ENCODE assay signal across 28 cellular contexts in genomic region chr19:53008061-53008778, GRCh38. TPM values are rescaled to one million over a fixed set of nuclear protein-coding genes. Genes with fewer than 3 reads are reported as not detected.
"Had no signal": no experiment of that assay in that cellular context is flagged by ENCODE, and none has a peak within 500 bp of the region (broad histone marks: within the 10 kb centered on the region; RNA-seq: fewer than 3 reads in every experiment).

No MANE protein-coding gene starts in this region.

- H2AFZ ChIP-seq: PC-9 had no signal

- H3K4me3 ChIP-seq: cardiac muscle cell, PC-9 had no signal

- H3K36me3 Mint-ChIP-seq: activated naive CD8-positive, alpha-beta T cell treated with anti-CD3 and anti-CD28 coated beads for 36 hours; WTC11 had no signal

- H3K27me3 ChIP-seq: brain microvascular endothelial cell, cardiac muscle cell had no signal

- H3K27me3 Mint-ChIP-seq: activated naive CD4-positive, alpha-beta T cell treated with anti-CD3 and anti-CD28 coated beads, Interleukin-2, amount 10 ng/mL, durations not matched to agents 7 days and 5 days; activated naive CD8-positive, alpha-beta T cell treated with anti-CD3 and anti-CD28 coated beads for 36 hours had no signal

- H3K36me3 ChIP-seq: brain microvascular endothelial cell, cardiac muscle cell had no signal

- DNase-seq: activated CD4-positive, alpha-beta T cell treated with anti-CD3 and anti-CD28 coated beads for 48 hours; activated CD4-positive, alpha-beta T cell treated with anti-CD3 and anti-CD28 coated beads, Interleukin-2, amount 50 U/mL, for 4 hours; activated CD4-positive, CD25-positive, alpha-beta regulatory T cell treated with anti-CD3 and anti-CD28 coated beads, Interleukin-2, amount 50 U/mL, for 72 hours; activated CD8-positive, alpha-beta memory T cell treated with anti-CD3 and anti-CD28 coated beads, Interleukin-2, amount 50 U/mL, for 48 hours; activated CD8-positive, alpha-beta T cell treated with anti-CD3 and anti-CD28 coated beads, Interleukin-2, amount 10 ng/mL, durations not matched to agents 7 days and 5 days; activated gamma-delta T cell; activated naive CD4-positive, alpha-beta T cell treated with anti-CD3 and anti-CD28 coated beads, Interleukin-2, amount 10 ng/mL, durations not matched to agents 7 days and 5 days; activated naive CD8-positive, alpha-beta T cell treated with anti-CD3 and anti-CD28 coated beads for 36 hours; activated T-cell treated with anti-CD3 and anti-CD28 coated beads, Interleukin-2, amount 50 U/mL, for 1 hour; brain microvascular endothelial cell; KBM-7; MV-4-11; NCI-H1092 treated with DMSO at 0.1 percent for 48 hours; NCI-H1417 treated with DMSO at 0.1 percent for 48 hours; NCI-H1694; NCI-H2029; NCI-H2107; NCI-H510A treated with DMSO at 0.1 percent for 48 hours; PC-9; SHP77 treated with DMSO at 0.1 percent for 48 hours; T-helper 9 cell had no signal

- H3K27ac ChIP-seq: brain microvascular endothelial cell, cardiac muscle cell, PC-9 had no signal

- H3K4me2 ChIP-seq: PC-9 had no signal

- H3K4me1 Mint-ChIP-seq: activated naive CD4-positive, alpha-beta T cell treated with anti-CD3 and anti-CD28 coated beads, Interleukin-2, amount 10 ng/mL, durations not matched to agents 7 days and 5 days; activated naive CD8-positive, alpha-beta T cell treated with anti-CD3 and anti-CD28 coated beads for 36 hours had no signal

- H3K4me3 Mint-ChIP-seq: activated CD8-positive, alpha-beta T cell treated with anti-CD3 and anti-CD28 coated beads, Interleukin-2, amount 10 ng/mL, durations not matched to agents 7 days and 5 days; activated naive CD4-positive, alpha-beta T cell treated with anti-CD3 and anti-CD28 coated beads, Interleukin-2, amount 10 ng/mL, durations not matched to agents 7 days and 5 days; activated naive CD8-positive, alpha-beta T cell treated with anti-CD3 and anti-CD28 coated beads for 36 hours; T-helper 1 cell treated with Interleukin-12 subunit alpha and Interleukin-12 subunit beta and Interleukin-4 antibody, amounts not matched to agents 30 μg/mL and 1 μg/mL, for 36 hours; WTC11 had no signal

- H3K9me3 Mint-ChIP-seq: WTC11 had no signal

- H3K27ac Mint-ChIP-seq: activated CD8-positive, alpha-beta T cell treated with anti-CD3 and anti-CD28 coated beads, Interleukin-2, amount 10 ng/mL, durations not matched to agents 7 days and 5 days; activated naive CD4-positive, alpha-beta T cell treated with anti-CD3 and anti-CD28 coated beads, Interleukin-2, amount 10 ng/mL, durations not matched to agents 7 days and 5 days; activated naive CD8-positive, alpha-beta T cell treated with anti-CD3 and anti-CD28 coated beads for 36 hours; T-helper 1 cell treated with Interleukin-12 subunit alpha and Interleukin-12 subunit beta and Interleukin-4 antibody, amounts not matched to agents 30 μg/mL and 1 μg/mL, for 36 hours; WTC11 had no signal

- ATAC-seq: activated CD8-positive, alpha-beta T cell treated with anti-CD3 and anti-CD28 coated beads, Interleukin-2, amount 10 ng/mL, durations not matched to agents 7 days and 5 days; WTC11 had no signal

RNA-seq across cellular contexts. Expression of gene ERVV-1, which starts 5.5 kb away (rescaled TPM):
- total RNA-seq: activated CD8-positive, alpha-beta T cell treated with anti-CD3 and anti-CD28 coated beads, Interleukin-2, amount 10 ng/mL, durations not matched to agents 7 days and 5 days; activated naive CD8-positive, alpha-beta T cell treated with anti-CD3 and anti-CD28 coated beads for 36 hours; cardiac muscle cell; LHCN-M2; MCF 10A; PC-9; SK-MEL-5; WTC11 had no signal

RNA-seq across cellular contexts. Expression of gene ERVV-2, which starts 36.3 kb away (rescaled TPM):
- total RNA-seq: activated CD8-positive, alpha-beta T cell treated with anti-CD3 and anti-CD28 coated beads, Interleukin-2, amount 10 ng/mL, durations not matched to agents 7 days and 5 days; activated naive CD8-positive, alpha-beta T cell treated with anti-CD3 and anti-CD28 coated beads for 36 hours; LHCN-M2; MCF 10A had no signal
- polyA plus RNA-seq: adipose tissue had no signal
